ENCODE assay signal across 8 cellular contexts in the genomic region with DNA sequence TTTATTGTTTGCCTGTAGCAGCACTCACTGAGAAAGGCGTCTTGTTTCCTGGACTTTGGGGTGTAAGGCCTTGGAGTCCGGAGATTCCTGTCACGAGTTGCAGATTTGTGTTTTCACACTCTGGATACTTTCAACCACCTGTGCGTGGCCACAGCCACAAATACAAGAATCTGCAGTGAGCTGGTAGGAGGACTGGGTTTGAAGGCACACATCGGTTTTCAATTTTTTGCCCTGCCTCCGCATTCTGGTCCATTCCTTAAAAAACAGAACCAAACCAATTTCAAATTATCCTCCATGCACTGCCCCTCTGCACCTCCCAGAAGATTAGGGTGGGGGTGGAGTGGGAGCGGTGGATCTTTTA. TPM values are rescaled to one million over a fixed set of nuclear protein-coding genes. Genes with fewer than 3 reads are reported as not detected.
DNase-seq lines count a peak whose midpoint lies in the region; ATAC-seq, FAIRE-seq and TF ChIP-seq lines count a peak whose summit lies in the region.

No MANE protein-coding gene starts in this region.

- H3K27ac ChIP-seq in brain microvascular endothelial cell: peak overlapping the region; percentile 68
- H3K27ac ChIP-seq in HepG2 (ENCODE audit: extremely low read length, insufficient read depth, low read length): peak overlapping the region; percentile 74
- H3K27ac ChIP-seq in subcutaneous abdominal adipose tissue (ENCODE audit: low read depth, low read length): peak overlapping the region; percentile 91

- H3K9ac ChIP-seq in HepG2 (ENCODE audit: insufficient read depth, low read depth, low read length): peak overlapping the region; percentile 88
- peak overlapping the region; percentile 76 to 97 (median 94) for H3K9ac ChIP-seq in subcutaneous abdominal adipose tissue (ENCODE audit: low read length in 5 of 5)

- TF ChIP-seq POLR2A in HepG2 (IDR thresholded peaks at IDR 0.05; ENCODE audit: insufficient read depth in 1 of 2, low read depth in 2 of 2, low read length in 2 of 2): no peak

- H3K4me3 ChIP-seq in brain microvascular endothelial cell (ENCODE audit: low read depth, low read length): peak overlapping the region; percentile 90
- H3K4me3 ChIP-seq in HepG2 (replicated peaks in 1 of 3; ENCODE audit: insufficient read depth in 1 of 3, low read depth in 2 of 3, low read length in 3 of 3): peak overlapping the region; percentile 84 to 97 (median 84)
- H3K4me3 ChIP-seq in subcutaneous abdominal adipose tissue (ENCODE audit: low read depth in 1 of 5, low read length in 5 of 5): peak overlapping the region; percentile 91 to 98 (median 97)

- no peak for TF ChIP-seq RAD21 in HepG2 (CRISPR knock-in tag; IDR thresholded peaks at IDR 0.05)

- CTCF ChIA-PET in HepG2 (lab: Yijun Ruan, JAX; ENCODE audit: low intra/inter-chr PET ratio, low total read pairs): no interaction called here

- H4K20me1 ChIP-seq in HepG2 (ENCODE audit: insufficient read depth, low read length): no peaks in the 10 kb centered on the region

- H3K4me2 ChIP-seq in HepG2 (ENCODE audit: low read depth, low read length): peak overlapping the region; percentile 72

- POLR2A ChIA-PET in HepG2 (lab: Yijun Ruan, JAX): interaction anchor here (1.0 to 1.4 kb wide), 5 partner anchors 8 to 173 kb away, joined by 3 to 7 read pairs (median 4); partner anchors contain the start of gene CHCHD3

- peak; percentile 64 for DNase-seq in activated CD8-positive, alpha-beta memory T cell treated with anti-CD3 and anti-CD28 coated beads for 24 hours
- no peak for DNase-seq in activated CD8-positive, alpha-beta memory T cell treated with anti-CD3 and anti-CD28 coated beads, Interleukin-2, amount 50 U/mL, for 4 hours
- DNase-seq in NCI-H345 treated with DMSO at 0.1 percent for 48 hours (lab: John Stamatoyannopoulos, UW; ENCODE audit: unreplicated experiment) (peak; percentile 9), brain microvascular endothelial cell (no peak), HepG2 (ENCODE audit: low spot score) (peak; percentile 22), NCI-H2029 treated with DMSO at 0.1 percent for 48 hours (lab: John Stamatoyannopoulos, UW) (no peak), NCI-H526 (lab: John Stamatoyannopoulos, UW) (no peak)

- H3K36me3 ChIP-seq in brain microvascular endothelial cell (replicated peaks) (no peaks in the 10 kb centered on the region), HepG2 (replicated peaks in 1 of 2; ENCODE audit: control insufficient read depth in 1 of 2, insufficient read depth in 2 of 2, low read length in 2 of 2) (no peaks in the 10 kb centered on the region), subcutaneous abdominal adipose tissue (ENCODE audit: control insufficient read depth in 5 of 5, insufficient read depth in 5 of 5, low read length in 5 of 5) (no peaks in the 10 kb centered on the region)

- BruUV-seq in HepG2 (replicated peaks; lab: Mats Ljungman, UMichigan): no TSS peak

- H3K27me3 ChIP-seq in brain microvascular endothelial cell (replicated peaks) (no peaks in the 10 kb centered on the region), HepG2 (ENCODE audit: control insufficient read depth in 1 of 2, insufficient read depth in 2 of 2, low read length in 2 of 2) (no peaks in the 10 kb centered on the region; a peak in 1 of 5 replicates), subcutaneous abdominal adipose tissue (ENCODE audit: control insufficient read depth in 5 of 5, insufficient read depth in 4 of 5, low read length in 5 of 5) (no peaks in the 10 kb centered on the region)

- no peaks in the 10 kb centered on the region for H3K9me3 ChIP-seq in HepG2 (ENCODE audit: low read length)
- H3K9me3 ChIP-seq in subcutaneous abdominal adipose tissue (ENCODE audit: control insufficient read depth in 5 of 5, low read length in 5 of 5): peaks cover 0 to 3% (median 0%) of the 10 kb centered on the region in 5 donors

- in situ Hi-C loops in brain microvascular endothelial cell (cut with HindIII; ENCODE audit: low pct_ligation_motif_present, low sequenced_read_pairs) (no loop called here), HepG2 (cut with HindIII; ENCODE audit: extremely low pct_ligation_motif_present, low pct_unique_long_range_greater_than_20kb) (no loop called here)

- WGBS in HepG2 (ENCODE audit: low lambda C conversion rate): 13% methylated on average over 6 of the region's 7 CpGs

- H3K4me1 ChIP-seq in HepG2 (ENCODE audit: insufficient read depth, low read length) (peaks cover 25% of the 10 kb centered on the region), subcutaneous abdominal adipose tissue (ENCODE audit: control insufficient read depth in 5 of 5, insufficient read depth in 5 of 5, low read length in 5 of 5) (peaks cover 0 to 16% (median 10%) of the 10 kb centered on the region in 5 donors)

- TF ChIP-seq CTCF in brain microvascular endothelial cell (IDR thresholded peaks at IDR 0.05; ENCODE audit: low read depth, low read length, missing control alignments): no peak
- no peak for TF ChIP-seq CTCF in HepG2 (CRISPR knock-in tag; IDR thresholded peaks at IDR 0.05)

- ATAC-seq in HepG2: peak; percentile 42

- intact Hi-C loops in HepG2 (cut with micrococcal nuclease; ENCODE audit: unreplicated experiment): no loop called here

- H2AFZ ChIP-seq in HepG2 (ENCODE audit: low read length): no peak overlapping the region

- no peak for TF ChIP-seq EP300 in HepG2 (IDR thresholded peaks at IDR 0.05; ENCODE audit: low read depth in 2 of 2, low read length in 2 of 2)
- TF ChIP-seq EP300 in HepG2 (CRISPR knock-in tag; IDR thresholded peaks at IDR 0.05; ENCODE audit: borderline replicate concordance): no peak

- peak; percentile 26 for FAIRE-seq in HepG2 (lab: Jason Lieb, UNC)

- peaks cover 15% of the 10 kb centered on the region for H3K79me2 ChIP-seq in HepG2 (ENCODE audit: insufficient read depth, low read length)

TF ChIP-seq in HepG2, 621 proteins besides CTCF, POLR2A, EP300 and RAD21:
- TF ChIP-seq DMAP1 (CRISPR knock-in tag; IDR thresholded peaks at IDR 0.05) (0 out of 2 replicates have a peak, but pooled peaks have one; percentile 0), ZNF558 (CRISPR knock-in tag; IDR thresholded peaks at IDR 0.05; ENCODE audit: borderline replicate concordance) (0 out of 2 replicates have a peak, but pooled peaks have one; percentile 12), TCF7L2 (IDR thresholded peaks at IDR 0.05; ENCODE audit: low read depth, low read length) (no peak)
- TF ChIP-seq, protein P1, sequence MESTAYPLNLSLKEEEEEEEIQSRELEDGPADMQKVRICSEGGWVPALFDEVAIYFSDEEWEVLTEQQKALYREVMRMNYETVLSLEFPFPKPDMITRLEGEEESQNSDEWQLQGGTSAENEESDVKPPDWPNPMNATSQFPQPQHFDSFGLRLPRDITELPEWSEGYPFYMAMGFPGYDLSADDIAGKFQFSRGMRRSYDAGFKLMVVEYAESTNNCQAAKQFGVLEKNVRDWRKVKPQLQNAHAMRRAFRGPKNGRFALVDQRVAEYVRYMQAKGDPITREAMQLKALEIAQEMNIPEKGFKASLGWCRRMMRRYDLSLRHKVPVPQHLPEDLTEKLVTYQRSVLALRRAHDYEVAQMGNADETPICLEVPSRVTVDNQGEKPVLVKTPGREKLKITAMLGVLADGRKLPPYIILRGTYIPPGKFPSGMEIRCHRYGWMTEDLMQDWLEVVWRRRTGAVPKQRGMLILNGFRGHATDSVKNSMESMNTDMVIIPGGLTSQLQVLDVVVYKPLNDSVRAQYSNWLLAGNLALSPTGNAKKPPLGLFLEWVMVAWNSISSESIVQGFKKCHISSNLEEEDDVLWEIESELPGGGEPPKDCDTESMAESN (CRISPR knock-in tag; conservative IDR thresholded peaks at IDR 0.05): 0 out of 2 replicates have a peak, but pooled peaks have one; percentile 21

RNA-seq across cellular contexts. Expression of gene EXOC4, which starts 0.6 kb away (rescaled TPM):
- total RNA-seq in HepG2 (2016; rRNA removed; fragmentation: Illumina TruSeq; extraction: Trizol): 39.0 and 39.3 TPM in 2 replicates
- 14.3 and 19.7 TPM in 2 replicates for total RNA-seq in HepG2 (2016; cell fraction: cytosol; rRNA removed; fragmentation: Illumina TruSeq; extraction: Trizol; ENCODE audit: low read depth)
- total RNA-seq in HepG2 (2016; cell fraction: insoluble cytoplasmic fraction; rRNA removed; fragmentation: Illumina TruSeq; extraction: Trizol): 36.2 and 37.3 TPM in 2 replicates
- total RNA-seq in HepG2 (2016; cell fraction: membrane; rRNA removed; fragmentation: Illumina TruSeq; extraction: Trizol): 16.3 and 16.7 TPM in 2 replicates
- total RNA-seq in HepG2 (2016; cell fraction: nucleus; rRNA removed; fragmentation: Illumina TruSeq; extraction: Trizol): 81.7 and 97.8 TPM in 2 replicates
- polyA plus RNA-seq in HepG2 (2011; rRNA removed): 18.5 and 22.5 TPM in 2 replicates
- polyA plus RNA-seq in HepG2 (2011; cell fraction: cytosol; rRNA removed): 17.4 and 17.6 TPM in 2 replicates
- 20.8 and 22.3 TPM in 2 replicates for polyA plus RNA-seq in HepG2 (2011; cell fraction: nucleus; rRNA removed)
- 15.6 and 21.6 TPM in 2 replicates for polyA plus RNA-seq in HepG2 (2012)
- 6.5 and 6.8 TPM in 2 replicates for polyA plus RNA-seq in HepG2 (2016; cell fraction: cytosol; fragmentation: Illumina TruSeq; extraction: Trizol; ENCODE audit: low read depth)
- polyA plus RNA-seq in HepG2 (2016; cell fraction: insoluble cytoplasmic fraction; fragmentation: Illumina TruSeq; extraction: Trizol; ENCODE audit: low read depth): 20.1 and 23.1 TPM in 2 replicates
- polyA plus RNA-seq in HepG2 (2016; cell fraction: membrane; fragmentation: Illumina TruSeq; extraction: Trizol; ENCODE audit: low read depth): 6.3 and 7.1 TPM in 2 replicates
- polyA plus RNA-seq in HepG2 (2016; cell fraction: nucleus; fragmentation: Illumina TruSeq; extraction: Trizol; ENCODE audit: insufficient read depth, low read depth): 11.9 and 13.5 TPM in 2 replicates
- polyA minus RNA-seq in HepG2 (2011; rRNA and poly(A)+ RNA removed; ENCODE audit: low replicate concordance): 58.5 and 59.7 TPM in 2 replicates
- 32.6 and 41.7 TPM in 2 replicates for polyA minus RNA-seq in HepG2 (2011; cell fraction: cytosol; rRNA and poly(A)+ RNA removed)
- polyA minus RNA-seq in HepG2 (2011; cell fraction: nucleus; rRNA and poly(A)+ RNA removed): 256 and 272 TPM in 2 replicates

Comparison
In these comparisons a context has a peak if more than half of its experiments do, and no peak if none do; other contexts are left out.
1. DNase-seq: peak in activated CD8-positive, alpha-beta memory T cell treated with anti-CD3 and anti-CD28 coated beads for 24 hours (single experiment), NCI-H345 treated with DMSO at 0.1 percent for 48 hours (single experiment) and HepG2 (single experiment); none in activated CD8-positive, alpha-beta memory T cell treated with anti-CD3 and anti-CD28 coated beads, Interleukin-2, amount 50 U/mL, for 4 hours (single experiment), brain microvascular endothelial cell (single experiment), NCI-H2029 treated with DMSO at 0.1 percent for 48 hours (single experiment) and NCI-H526 (0 of 2).
2. Peak in every context shown above with its lines, with median percentiles within 50 percentile points of each other: H3K27ac ChIP-seq and H3K4me3 ChIP-seq.